Comparison of ENCODE assay signal across 10 cellular contexts in the genomic region with DNA sequence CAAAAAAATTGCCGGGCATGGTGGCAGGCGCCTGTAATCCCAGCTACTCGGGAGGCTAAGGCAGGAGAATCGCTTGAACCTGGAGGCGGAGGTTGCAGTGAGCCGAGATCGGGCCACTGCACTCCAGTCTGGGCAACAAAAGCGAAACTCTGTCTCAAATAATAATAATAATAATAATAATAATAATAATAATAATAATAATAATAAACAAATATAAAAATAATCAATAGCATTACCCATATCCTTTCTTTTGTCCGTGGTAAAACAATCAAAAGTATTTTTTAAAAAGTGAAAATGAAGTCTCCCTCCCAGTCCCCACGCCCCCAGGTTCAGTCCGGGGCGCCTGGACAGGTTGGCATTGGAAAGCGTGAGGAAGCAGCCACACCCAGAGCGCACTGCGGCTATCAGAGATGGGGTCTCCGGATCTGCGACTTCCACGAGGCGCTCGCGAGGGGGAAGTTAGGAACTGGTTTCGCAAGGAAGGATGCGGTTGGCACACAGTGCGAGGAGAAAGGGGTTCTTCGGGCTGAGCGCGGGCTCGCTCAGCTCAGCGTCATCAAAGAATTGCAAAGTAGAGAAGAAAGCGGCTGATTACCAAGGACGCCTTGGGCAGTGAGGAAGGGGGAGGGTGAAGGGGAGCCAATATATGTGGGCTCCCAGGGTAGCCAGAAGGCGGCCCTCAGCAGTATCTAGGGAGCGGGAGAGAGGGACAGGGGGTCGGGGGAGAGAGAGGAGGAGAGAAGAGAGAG.
DNase-seq lines count a peak whose midpoint lies in the region; ATAC-seq, FAIRE-seq and TF ChIP-seq lines count a peak whose summit lies in the region.
"Had no signal": no experiment of that assay in that cellular context is flagged by ENCODE, and none has a peak within 500 bp of the region (broad histone marks: within the 10 kb centered on the region; RNA-seq: fewer than 3 reads in every experiment).

No MANE protein-coding gene starts in this region.

- no peak overlapping the region for H3K9ac ChIP-seq in endothelial cell of umbilical vein (replicated peaks; ENCODE audit: extremely low read depth, insufficient read depth, low read length)

- no peaks in the 10 kb centered on the region for H3K9me1 ChIP-seq in endothelial cell of umbilical vein (replicated peaks; ENCODE audit: control insufficient read depth, extremely low read depth, insufficient read depth, low read length)

- no peak for DNase-seq in CD8-positive, alpha-beta T cell
- peak; percentile 87 to 95 for DNase-seq in NOMO-1 (lab: John Stamatoyannopoulos, UW; ENCODE audit: unreplicated experiment in 2 of 2)
- DNase-seq in endothelial cell of umbilical vein (ENCODE audit: low read depth, low spot score): no peak
- DNase-seq in naive thymus-derived CD8-positive, alpha-beta T cell: peak in 1 of 10 donors; percentile 49
- no peak for DNase-seq in left lobe of liver (ENCODE audit: low spot score)
- no peak for DNase-seq in H54 (ENCODE audit: insufficient read length, low spot score)
- DNase-seq: activated CD4-positive, alpha-beta T cell treated with anti-CD3 and anti-CD28 coated beads, Interleukin-2, amount 50 U/mL, for 48 hours; central memory CD4-positive, alpha-beta T cell had no signal

- no peak overlapping the region for H2AFZ ChIP-seq in endothelial cell of umbilical vein (ENCODE audit: low read depth, low read length)

- dilution Hi-C loops in endothelial cell of umbilical vein (cut with MboI; ENCODE audit: extremely low pct_ligation_motif_present, low sequenced_read_pairs): no loop called here

- CTCF ChIA-PET in CD8-positive, alpha-beta T cell (lab: Charles Lee): interaction anchor here (1.0 kb wide), 1 partner anchor 22 kb away, joined by 3 read pairs; no protein-coding TSS in a partner anchor
- CTCF ChIA-PET in endothelial cell of umbilical vein (lab: Charles Lee): interaction anchor here (1.8 kb wide), 1 partner anchor 22 kb away, joined by 5 read pairs; no protein-coding TSS in a partner anchor

- intact Hi-C loops in CD8-positive, alpha-beta T cell (cut with DNase I, micrococcal nuclease): no loop called here
- intact Hi-C loops in endothelial cell of umbilical vein (cut with micrococcal nuclease): no loop called here

- no peak overlapping the region for H3K27ac Mint-ChIP-seq in CD8-positive, alpha-beta T cell
- H3K27ac Mint-ChIP-seq in naive thymus-derived CD8-positive, alpha-beta T cell: peak overlapping the region in 2 of 10 donors; percentile 8 to 58

- BruUV-seq in endothelial cell of umbilical vein (replicated peaks; lab: Mats Ljungman, UMichigan): no TSS peak

- peaks cover 5% of the 10 kb centered on the region for H3K4me1 ChIP-seq in CD8-positive, alpha-beta T cell (ENCODE audit: insufficient read depth, low read length)
- H3K4me1 ChIP-seq in endothelial cell of umbilical vein (ENCODE audit: control insufficient read depth, extremely low read depth, insufficient read depth, low read length): no peaks in the 10 kb centered on the region

- H3K9me3 Mint-ChIP-seq in CD8-positive, alpha-beta T cell: no peaks in the 10 kb centered on the region
- no peaks in the 10 kb centered on the region for H3K9me3 Mint-ChIP-seq in naive thymus-derived CD8-positive, alpha-beta T cell

- no peak for TF ChIP-seq CTCF in CD8-positive, alpha-beta T cell (IDR thresholded peaks at IDR 0.05)
- TF ChIP-seq CTCF in endothelial cell of umbilical vein (IDR thresholded peaks at IDR 0.05; ENCODE audit: extremely low read depth in 1 of 2, insufficient read depth in 1 of 2, low read depth in 1 of 2, low read length in 2 of 2): no peak

- H3K36me3 ChIP-seq in CD8-positive, alpha-beta T cell (ENCODE audit: insufficient read depth, low read length): no peaks in the 10 kb centered on the region
- no peaks in the 10 kb centered on the region for H3K36me3 ChIP-seq in endothelial cell of umbilical vein (ENCODE audit: control insufficient read depth in 2 of 2, extremely low read depth in 1 of 2, insufficient read depth in 2 of 2, low read length in 2 of 2)

- peaks cover 9% of the 10 kb centered on the region for H3K4me1 Mint-ChIP-seq in CD8-positive, alpha-beta T cell (ENCODE audit: low read depth)
- peaks cover 8 to 10% (median 9%) of the 10 kb centered on the region in 4 donors for H3K4me1 Mint-ChIP-seq in naive thymus-derived CD8-positive, alpha-beta T cell

- ATAC-seq in CD8-positive, alpha-beta T cell: no peak
- ATAC-seq in naive thymus-derived CD8-positive, alpha-beta T cell: peak in 1 of 2 donors; percentile 97
- no peak for ATAC-seq in GM18861 (IDR thresholded peaks at IDR 0.05; ENCODE audit: unreplicated experiment)
- ATAC-seq in GM21619 (IDR thresholded peaks at IDR 0.05; ENCODE audit: unreplicated experiment): no peak
- no peak for ATAC-seq in left lobe of liver

- no peaks in the 10 kb centered on the region for H3K9me3 ChIP-seq in CD8-positive, alpha-beta T cell (ENCODE audit: low read length)
- H3K9me3 ChIP-seq in endothelial cell of umbilical vein (replicated peaks; ENCODE audit: control insufficient read depth, insufficient read depth, low read length): no peaks in the 10 kb centered on the region

- TF ChIP-seq POLR2A in endothelial cell of umbilical vein (IDR thresholded peaks at IDR 0.05; ENCODE audit: low read depth, low read length): no peak
- no peak for TF ChIP-seq POLR2A in H54 (IDR thresholded peaks at IDR 0.05; ENCODE audit: low read depth, low read length)

- H3K4me3 Mint-ChIP-seq in CD8-positive, alpha-beta T cell: peak overlapping the region; percentile 55
- H3K4me3 Mint-ChIP-seq in naive thymus-derived CD8-positive, alpha-beta T cell: peak overlapping the region in 8 of 10 donors; percentile 23 to 90 (median 70)

- peaks cover 50% of the 10 kb centered on the region for H3K27me3 Mint-ChIP-seq in CD8-positive, alpha-beta T cell (ENCODE audit: low read depth)
- peaks cover 34 to 77% (median 54%) of the 10 kb centered on the region in 5 donors for H3K27me3 Mint-ChIP-seq in naive thymus-derived CD8-positive, alpha-beta T cell

- H3K4me3 ChIP-seq in CD8-positive, alpha-beta T cell (ENCODE audit: low read depth, low read length): peak overlapping the region; percentile 15
- no peak overlapping the region for H3K4me3 ChIP-seq in endothelial cell of umbilical vein (replicated peaks in 1 of 3; ENCODE audit: insufficient read depth in 1 of 3, low read depth in 1 of 3, low read length in 3 of 3)

- no peak overlapping the region for H3K4me2 ChIP-seq in endothelial cell of umbilical vein (ENCODE audit: insufficient read depth, low read length)

- H3K27ac ChIP-seq in CD8-positive, alpha-beta T cell (ENCODE audit: low read depth, low read length): no peak overlapping the region
- no peak overlapping the region for H3K27ac ChIP-seq in endothelial cell of umbilical vein (ENCODE audit: insufficient read depth, low read depth, low read length)

- H4K20me1 ChIP-seq in endothelial cell of umbilical vein (replicated peaks; ENCODE audit: control insufficient read depth, extremely low read depth, insufficient read depth, low read length): no peaks in the 10 kb centered on the region

- FAIRE-seq in endothelial cell of umbilical vein (lab: Jason Lieb, UNC): no peak
- no peak for FAIRE-seq in H54 (lab: Jason Lieb, UNC)

- H3K27me3 ChIP-seq in CD8-positive, alpha-beta T cell (ENCODE audit: insufficient read depth, low read length): no peaks in the 10 kb centered on the region
- peaks cover 48 to 70% of the 10 kb centered on the region in 2 experiments for H3K27me3 ChIP-seq in endothelial cell of umbilical vein (ENCODE audit: control insufficient read depth in 2 of 2, insufficient read depth in 2 of 2, low read length in 2 of 2)

- POLR2A ChIA-PET in CD8-positive, alpha-beta T cell (lab: Charles Lee): no interaction called here
- POLR2A ChIA-PET in endothelial cell of umbilical vein (lab: Charles Lee): no interaction called here
- POLR2A ChIA-PET in naive thymus-derived CD8-positive, alpha-beta T cell (lab: Charles Lee): no interaction called here

- H3K79me2 ChIP-seq in endothelial cell of umbilical vein (ENCODE audit: control insufficient read depth, insufficient read depth, low read length): no peaks in the 10 kb centered on the region

- H3K36me3 Mint-ChIP-seq in CD8-positive, alpha-beta T cell: no peaks in the 10 kb centered on the region
- peaks cover 0 to 2% (median 0%) of the 10 kb centered on the region in 3 donors for H3K36me3 Mint-ChIP-seq in naive thymus-derived CD8-positive, alpha-beta T cell

TF ChIP-seq in endothelial cell of umbilical vein, 7 proteins besides CTCF, POLR2A, EP300 and RAD21:
- TF ChIP-seq EZH2 (IDR thresholded peaks at IDR 0.05; ENCODE audit: borderline replicate concordance, low read depth, low read length, severe bottlenecking) (peak; percentile 71), GATA2 (IDR thresholded peaks at IDR 0.05; ENCODE audit: insufficient read depth, insufficient read length, low read depth, low read length) (no peak)

Comparison
In these comparisons a context has a peak if more than half of its experiments do, and no peak if none do; other contexts are left out.
1. DNase-seq: peak in NOMO-1 (2 of 2); none in CD8-positive, alpha-beta T cell (0 of 7), endothelial cell of umbilical vein (single experiment), left lobe of liver (single experiment) and H54 (single experiment).